Comparison of ENCODE assay signal across 17 cellular contexts in genomic region chr9:113715086-113715485, GRCh38.
A peak's percentile ranks its signal among the peaks of the same experiment; 100 is the strongest.
DNase-seq lines count a peak whose midpoint lies in the region; ATAC-seq and TF ChIP-seq lines count a peak whose summit lies in the region.
"Had no signal": no experiment of that assay in that cellular context is flagged by ENCODE, and none has a peak within 500 bp of the region (broad histone marks: within the 10 kb centered on the region; RNA-seq: fewer than 3 reads in every experiment).

No MANE protein-coding gene starts in this region.

- H2BK20ac ChIP-seq in H9 (ENCODE audit: low read depth, low read length, poor library complexity, severe bottlenecking), result no peak overlapping the region

- POLR2A ChIA-PET in naive thymus-derived CD8-positive, alpha-beta T cell (lab: Charles Lee), result no interaction called here

- no peak for TF ChIP-seq POLR2A in gastrocnemius medialis (IDR thresholded peaks at IDR 0.05)

- H3K79me1 ChIP-seq in H9 (ENCODE audit: insufficient read depth, low read depth, low read length, poor library complexity, severe bottlenecking), result no peaks in the 10 kb centered on the region
- H3K79me1 ChIP-seq in mesenchymal stem cell (replicated peaks; ENCODE audit: low read length, poor library complexity, severe bottlenecking), result no peaks in the 10 kb centered on the region

- H3T11ph ChIP-seq in H9 (ENCODE audit: low read length), result no peak overlapping the region

- no peak overlapping the region for H2BK120ac ChIP-seq in H9 (ENCODE audit: low read depth, low read length, poor library complexity, severe bottlenecking)
- no peak overlapping the region for H2BK120ac ChIP-seq in mesenchymal stem cell (ENCODE audit: low read depth, low read length)

- H3K4me3 ChIP-seq in AG10803 (ENCODE audit: low read length) (no peak overlapping the region), choroid plexus epithelial cell (ENCODE audit: low read depth, low read length) (no peak overlapping the region), mesenchymal stem cell (ENCODE audit: insufficient read depth in 1 of 2, low read depth in 1 of 2, low read length in 2 of 2) (no peak overlapping the region), gastrocnemius medialis (no peak overlapping the region)

- H3K14ac ChIP-seq in H9 (ENCODE audit: insufficient read depth, low read length), result no peak overlapping the region
- no peak overlapping the region for H3K14ac ChIP-seq in mesenchymal stem cell (ENCODE audit: low read length in 2 of 2)

- H4K8ac ChIP-seq in H9 (replicated peaks; ENCODE audit: insufficient read length, low read depth, low read length), result no peak overlapping the region
- H4K8ac ChIP-seq in mesenchymal stem cell (ENCODE audit: low read length), result no peak overlapping the region

- H3K23me2 ChIP-seq in H9 (ENCODE audit: insufficient read length, low read depth, low read length, poor library complexity, severe bottlenecking), result no peaks in the 10 kb centered on the region

- H3K27me3 ChIP-seq in H9 (ENCODE audit: insufficient read depth, low read length), result no peaks in the 10 kb centered on the region
- H3K27me3 ChIP-seq in mesenchymal stem cell (ENCODE audit: control insufficient read depth in 1 of 2, insufficient read depth in 1 of 2, low read length in 2 of 2), result peaks cover 40 to 42% of the 10 kb centered on the region in 2 experiments
- H3K27me3 ChIP-seq in gastrocnemius medialis, result no peaks in the 10 kb centered on the region

- peaks cover 2% of the 10 kb centered on the region; the same call in 1 of the 2 replicates for H3K4me1 ChIP-seq in H9 (ENCODE audit: insufficient read depth, low read length)
- no peaks in the 10 kb centered on the region for H3K4me1 ChIP-seq in mesenchymal stem cell (ENCODE audit: control insufficient read depth, insufficient read depth, low read depth, low read length)
- no peaks in the 10 kb centered on the region for H3K4me1 ChIP-seq in gastrocnemius medialis

- H3K18ac ChIP-seq in H9 (ENCODE audit: insufficient read length, low read depth, low read length), result no peak overlapping the region
- H3K18ac ChIP-seq in mesenchymal stem cell (ENCODE audit: low read depth in 1 of 2, low read length in 2 of 2), result no peak overlapping the region

- H3K27ac ChIP-seq in H9 (ENCODE audit: insufficient read length, low read depth, low read length) (no peak overlapping the region), mesenchymal stem cell (ENCODE audit: low read length, poor library complexity, severe bottlenecking) (no peak overlapping the region), gastrocnemius medialis (no peak overlapping the region)

- no peak overlapping the region for H3K9ac ChIP-seq in H9 (ENCODE audit: extremely low read depth, insufficient read length, low read length)
- no peak overlapping the region for H3K9ac ChIP-seq in mesenchymal stem cell (ENCODE audit: low read length)

- peaks cover 0 to 12% (median 4%) of the 10 kb centered on the region in 3 experiments; a peak in 5 of 7 replicates for H3K36me3 Mint-ChIP-seq in H9 (ENCODE audit: insufficient read depth in 1 of 3, low read depth in 3 of 3)
- H3K36me3 Mint-ChIP-seq in naive thymus-derived CD8-positive, alpha-beta T cell, result peaks cover 0 to 19% (median 4%) of the 10 kb centered on the region in 3 donors
- H3K36me3 Mint-ChIP-seq: stimulated activated naive B cell treated with anti-CD40 and anti-IgM and Interleukin-4, amounts not matched to agents 10 μg/mL and 1 μg/mL and 100 μg/mL, for 72 hours had no signal

- no peak overlapping the region for H3K56ac ChIP-seq in H9 (ENCODE audit: insufficient read length, low read depth, low read length)

- peaks cover 25% of the 10 kb centered on the region for H3K27me3 Mint-ChIP-seq in H9 (ENCODE audit: low read depth)
- H3K27me3 Mint-ChIP-seq in naive thymus-derived CD8-positive, alpha-beta T cell, result peaks cover 12 to 46% (median 26%) of the 10 kb centered on the region in 5 donors

- H4K20me1 ChIP-seq in H9 (ENCODE audit: control insufficient read depth, insufficient read depth, insufficient read length), result no peaks in the 10 kb centered on the region

- H3K23ac ChIP-seq in H9 (ENCODE audit: insufficient read length, low read depth, low read length) (no peak overlapping the region), mesenchymal stem cell (ENCODE audit: low read length in 2 of 2) (no peak overlapping the region)

- peak; percentile 58 for DNase-seq in AG10803 (ENCODE audit: low read depth)
- peak; percentile 4 for DNase-seq in H9
- peak; percentile 18 for DNase-seq in choroid plexus epithelial cell (ENCODE audit: low read depth)
- DNase-seq in mesenchymal stem cell, result peak; percentile 1
- DNase-seq in gastrocnemius medialis, result no peak
- no peak for DNase-seq in NCI-H2196 treated with DMSO at 0.1 percent for 48 hours (lab: John Stamatoyannopoulos, UW; ENCODE audit: unreplicated experiment)
- no peak for DNase-seq in naive thymus-derived CD8-positive, alpha-beta T cell
- DNase-seq: activated CD4-positive, alpha-beta T cell treated with anti-CD3 and anti-CD28 coated beads, Interleukin-2, amount 50 U/mL, for 1 hour; activated naive CD4-positive, alpha-beta T cell treated with Interleukin-2 at 50 U/mL for 16 hours; C1 segment of cervical spinal cord; cerebellar nuclear complex; H7; NCI-H226; stimulated activated CD4-positive, alpha-beta T cell treated with anti-CD3 and anti-CD28 coated beads, Interleukin-4, amount 100 ng/mL, for 1 hour; stimulated activated naive B cell treated with anti-CD40 and anti-IgM and Interleukin-4, amounts not matched to agents 10 μg/mL and 1 μg/mL and 100 μg/mL, for 72 hours had no signal

- no peak overlapping the region for H2AFZ ChIP-seq in H9 (ENCODE audit: low read length)
- H2AFZ ChIP-seq in mesenchymal stem cell (ENCODE audit: low read depth, low read length), result no peak overlapping the region

- H3K4me3 Mint-ChIP-seq in H9, result no peak overlapping the region
- no peak overlapping the region for H3K4me3 Mint-ChIP-seq in naive thymus-derived CD8-positive, alpha-beta T cell
- H3K4me3 Mint-ChIP-seq: stimulated activated naive B cell treated with anti-CD40 and anti-IgM and Interleukin-4, amounts not matched to agents 10 μg/mL and 1 μg/mL and 100 μg/mL, for 72 hours had no signal

- WGBS in H9 (ENCODE audit: extremely low coverage, insufficient read length, low lambda C conversion rate), result no CpG with 5 or more reads among the region's 5 CpGs
- WGBS in mesenchymal stem cell, result 69% methylated on average over 4 of the region's 5 CpGs

- no peak for ATAC-seq in gastrocnemius medialis
- ATAC-seq in HG03432 (IDR thresholded peaks at IDR 0.05; ENCODE audit: unreplicated experiment), result no peak
- no peak for ATAC-seq in naive thymus-derived CD8-positive, alpha-beta T cell
- ATAC-seq: Panc1; stimulated activated naive B cell treated with anti-CD40 and anti-IgM and Interleukin-4, amounts not matched to agents 10 μg/mL and 1 μg/mL and 100 μg/mL, for 72 hours had no signal

- H4K5ac ChIP-seq in H9 (ENCODE audit: insufficient read length, low read depth, low read length), result no peak overlapping the region

- TF ChIP-seq CTCF in AG10803 (conservative IDR thresholded peaks at IDR 0.05; ENCODE audit: low read length) (no peak), H9 (conservative IDR thresholded peaks at IDR 0.05) (no peak), choroid plexus epithelial cell (conservative IDR thresholded peaks at IDR 0.05; ENCODE audit: low read depth, low read length) (no peak), gastrocnemius medialis (IDR thresholded peaks at IDR 0.05 in 4 of 5, conservative IDR thresholded peaks at IDR 0.05 in 1 of 5) (no peak)

- H3K36me3 ChIP-seq in mesenchymal stem cell (ENCODE audit: control insufficient read depth in 1 of 2, insufficient read depth in 2 of 2, low read depth in 1 of 2, low read length in 2 of 2) (no peaks in the 10 kb centered on the region), gastrocnemius medialis (no peaks in the 10 kb centered on the region)

- no peaks in the 10 kb centered on the region for H3K9me3 ChIP-seq in H9 (ENCODE audit: control insufficient read depth, low read depth, low read length)
- H3K9me3 ChIP-seq in mesenchymal stem cell (ENCODE audit: control insufficient read depth, low read length), result peaks cover 18% of the 10 kb centered on the region
- no peaks in the 10 kb centered on the region for H3K9me3 ChIP-seq in gastrocnemius medialis

- no peak overlapping the region for H2BK12ac ChIP-seq in H9 (ENCODE audit: insufficient read length, low read depth, low read length)
- H2BK12ac ChIP-seq in mesenchymal stem cell (ENCODE audit: low read length in 2 of 2), result no peak overlapping the region

- in situ Hi-C loops in gastrocnemius medialis (cut with MboI; ENCODE audit: low sequenced_read_pairs in 4 of 4), result no loop called here

- no peak overlapping the region for H3K27ac Mint-ChIP-seq in H9
- no peak overlapping the region for H3K27ac Mint-ChIP-seq in naive thymus-derived CD8-positive, alpha-beta T cell
- H3K27ac Mint-ChIP-seq: stimulated activated naive B cell treated with anti-CD40 and anti-IgM and Interleukin-4, amounts not matched to agents 10 μg/mL and 1 μg/mL and 100 μg/mL, for 72 hours had no signal

- H3K4me2 ChIP-seq in H9 (ENCODE audit: insufficient read depth, insufficient read length, low read length) (no peak overlapping the region), mesenchymal stem cell (ENCODE audit: low read length, poor library complexity, severe bottlenecking) (no peak overlapping the region)

- no peak overlapping the region for H2AK5ac ChIP-seq in H9 (ENCODE audit: insufficient read length, low read length)
- H2AK5ac ChIP-seq in mesenchymal stem cell (ENCODE audit: low read length, severe bottlenecking), result no peak overlapping the region

- peaks cover 3 to 7% of the 10 kb centered on the region in 2 experiments for H3K4me1 Mint-ChIP-seq in H9
- H3K4me1 Mint-ChIP-seq in naive thymus-derived CD8-positive, alpha-beta T cell, result peaks cover 0 to 2% (median 0%) of the 10 kb centered on the region in 4 donors

- H4K91ac ChIP-seq in H9 (ENCODE audit: insufficient read length, low read depth, low read length), result no peak overlapping the region
- no peak overlapping the region for H4K91ac ChIP-seq in mesenchymal stem cell (ENCODE audit: low read length)

- H3K4ac ChIP-seq in H9 (ENCODE audit: low read depth, low read length), result no peak overlapping the region
- H3K4ac ChIP-seq in mesenchymal stem cell (ENCODE audit: low read depth in 1 of 2, low read length in 2 of 2), result no peak overlapping the region

- H3K9me3 Mint-ChIP-seq in H9, result peaks cover 7 to 22% of the 10 kb centered on the region in 2 experiments
- peaks cover 6 to 25% (median 12%) of the 10 kb centered on the region in 9 donors for H3K9me3 Mint-ChIP-seq in naive thymus-derived CD8-positive, alpha-beta T cell

- intact Hi-C loops in gastrocnemius medialis (cut with DNase I; ENCODE audit: low total_unique reads), result no loop called here

- H2BK15ac ChIP-seq in H9 (ENCODE audit: low read depth, low read length), result no peak overlapping the region
- no peak overlapping the region for H2BK15ac ChIP-seq in mesenchymal stem cell (ENCODE audit: low read depth, poor library complexity, severe bottlenecking)

- H2BK5ac ChIP-seq in H9 (ENCODE audit: insufficient read length, low read length) (no peak overlapping the region), mesenchymal stem cell (ENCODE audit: low read depth, low read length, poor library complexity, severe bottlenecking) (no peak overlapping the region)

- no peaks in the 10 kb centered on the region for H3K79me2 ChIP-seq in H9 (ENCODE audit: insufficient read depth, low read length)

Comparison
In these comparisons a context has a peak if more than half of its experiments do, and no peak if none do; other contexts are left out.
1. DNase-seq: peak in AG10803 (single experiment), H9 (single experiment), choroid plexus epithelial cell (single experiment) and mesenchymal stem cell (single experiment); none in gastrocnemius medialis (0 of 2), NCI-H2196 treated with DMSO at 0.1 percent for 48 hours (single experiment) and naive thymus-derived CD8-positive, alpha-beta T cell (0 of 10).